ENCODE assay signal across 16 cellular contexts in genomic region chr13:30375436-30375835, GRCh38. TPM values are rescaled to one million over a fixed set of nuclear protein-coding genes. Genes with fewer than 3 reads are reported as not detected.
DNase-seq lines count a peak whose midpoint lies in the region; ATAC-seq, FAIRE-seq and TF ChIP-seq lines count a peak whose summit lies in the region.
"Had no signal": no experiment of that assay in that cellular context is flagged by ENCODE, and none has a peak within 500 bp of the region (broad histone marks: within the 10 kb centered on the region; RNA-seq: fewer than 3 reads in every experiment).

No MANE protein-coding gene starts in this region.

- peak overlapping the region; percentile 77 for H3K4me3 Mint-ChIP-seq in CD8-positive, alpha-beta T cell
- H3K4me3 Mint-ChIP-seq in immature natural killer cell = peak overlapping the region; percentile 85 to 92 (median 89)
- H3K4me3 Mint-ChIP-seq: neural progenitor cell had no signal

- no peak overlapping the region for H3K4me3 ChIP-seq in CD8-positive, alpha-beta T cell (ENCODE audit: low read depth, low read length)
- H3K4me3 ChIP-seq in GM12865 (ENCODE audit: low read depth, low read length) (peak overlapping the region; percentile 73), HepG2 (replicated peaks in 1 of 3; ENCODE audit: insufficient read depth in 1 of 3, low read depth in 2 of 3, low read length in 3 of 3) (no peak overlapping the region)
- H3K4me3 ChIP-seq: gastrocnemius medialis, neural progenitor cell had no signal

- TF ChIP-seq EP300 in HepG2 (IDR thresholded peaks at IDR 0.05; ENCODE audit: low read depth in 2 of 2, low read length in 2 of 2) (no peak), HepG2 (CRISPR knock-in tag; IDR thresholded peaks at IDR 0.05; ENCODE audit: borderline replicate concordance) (no peak)

- 74% methylated on average over 10 of the region's 11 CpGs for WGBS in HepG2 (ENCODE audit: low lambda C conversion rate)

- intact Hi-C loops in CD8-positive, alpha-beta T cell (cut with DNase I, micrococcal nuclease) = loop anchor here (2.0 to 10.0 kb wide), 6 partner anchors 29 to 521 kb away; partner anchors contain the start of genes KATNAL1 (in 2 of the 2), UBL3 (in 1 of the 2) and USPL1 (in 1 of the 2)
- intact Hi-C loops in HepG2 (cut with micrococcal nuclease; ENCODE audit: unreplicated experiment) = no loop called here

- H3K27ac ChIP-seq in CD8-positive, alpha-beta T cell (ENCODE audit: low read depth, low read length) = no peak overlapping the region
- no peak overlapping the region for H3K27ac ChIP-seq in HepG2 (ENCODE audit: extremely low read length, insufficient read depth, low read length)
- H3K27ac ChIP-seq: gastrocnemius medialis, neural progenitor cell had no signal

- no peaks in the 10 kb centered on the region for H3K9me3 ChIP-seq in CD8-positive, alpha-beta T cell (ENCODE audit: low read length)
- H3K9me3 ChIP-seq in HepG2 (ENCODE audit: low read length) = no peaks in the 10 kb centered on the region
- H3K9me3 ChIP-seq: gastrocnemius medialis had no signal

- in situ Hi-C loops in HepG2 (cut with HindIII; ENCODE audit: extremely low pct_ligation_motif_present, low pct_unique_long_range_greater_than_20kb) = no loop called here

- CTCF ChIA-PET in CD8-positive, alpha-beta T cell (lab: Charles Lee) = interaction anchor here (1.4 to 5.1 kb wide), 10 partner anchors 9 to 243 kb away, joined by 3 to 31 read pairs (median 8); no protein-coding TSS in a partner anchor
- CTCF ChIA-PET in HepG2 (lab: Yijun Ruan, JAX; ENCODE audit: low intra/inter-chr PET ratio, low total read pairs) = no interaction called here

- H3K79me2 ChIP-seq in HepG2 (ENCODE audit: insufficient read depth, low read length) = no peaks in the 10 kb centered on the region

- no peaks in the 10 kb centered on the region for H4K20me1 ChIP-seq in HepG2 (ENCODE audit: insufficient read depth, low read length)

- H3K4me1 ChIP-seq in CD8-positive, alpha-beta T cell (ENCODE audit: insufficient read depth, low read length) = peaks cover 88% of the 10 kb centered on the region
- H3K4me1 ChIP-seq in HepG2 (ENCODE audit: insufficient read depth, low read length) = peaks cover 22% of the 10 kb centered on the region
- H3K4me1 ChIP-seq: neural progenitor cell had no signal

- FAIRE-seq in HepG2 (lab: Jason Lieb, UNC) = no peak
- FAIRE-seq: D721Med had no signal

- no peaks in the 10 kb centered on the region for H3K9me3 Mint-ChIP-seq in CD8-positive, alpha-beta T cell
- no peaks in the 10 kb centered on the region for H3K9me3 Mint-ChIP-seq in immature natural killer cell
- H3K9me3 Mint-ChIP-seq: neural progenitor cell had no signal

- H3K27ac Mint-ChIP-seq in CD8-positive, alpha-beta T cell = peak overlapping the region; percentile 94
- peak overlapping the region; percentile 95 to 99 (median 96) for H3K27ac Mint-ChIP-seq in immature natural killer cell
- H3K27ac Mint-ChIP-seq: neural progenitor cell had no signal

- no peak for ATAC-seq in CD8-positive, alpha-beta T cell
- ATAC-seq in HG03196 (IDR thresholded peaks at IDR 0.05; ENCODE audit: unreplicated experiment) (no peak), HepG2 (no peak)
- ATAC-seq: gastrocnemius medialis had no signal

- TF ChIP-seq RAD21 in HepG2 (CRISPR knock-in tag; IDR thresholded peaks at IDR 0.05) = no peak

- H3K4me2 ChIP-seq in HepG2 (ENCODE audit: low read depth, low read length) = no peak overlapping the region
- H3K4me2 ChIP-seq: neural progenitor cell had no signal

- TF ChIP-seq POLR2A in HepG2 (IDR thresholded peaks at IDR 0.05; ENCODE audit: insufficient read depth in 1 of 2, low read depth in 2 of 2, low read length in 2 of 2) = no peak

- TF ChIP-seq CTCF in CD8-positive, alpha-beta T cell (IDR thresholded peaks at IDR 0.05) = no peak
- TF ChIP-seq CTCF in GM12865 (IDR thresholded peaks at IDR 0.05; ENCODE audit: insufficient read depth, low read depth, low read length, missing control alignments) (no peak), HepG2 (CRISPR knock-in tag; IDR thresholded peaks at IDR 0.05) (no peak)

- peaks cover 94% of the 10 kb centered on the region for H3K4me1 Mint-ChIP-seq in CD8-positive, alpha-beta T cell (ENCODE audit: low read depth)
- peaks cover 72 to 75% of the 10 kb centered on the region in 2 donors for H3K4me1 Mint-ChIP-seq in immature natural killer cell

- POLR2A ChIA-PET in CD8-positive, alpha-beta T cell (lab: Charles Lee) = interaction anchor here (1.6 to 8.6 kb wide), 9 partner anchors 10 to 242 kb away, joined by 5 to 131 read pairs (median 12); partner anchors contain the start of genes HMGB1, KATNAL1 and USPL1
- POLR2A ChIA-PET in HepG2 (lab: Yijun Ruan, JAX) = no interaction called here

- H3K27me3 ChIP-seq in CD8-positive, alpha-beta T cell (ENCODE audit: insufficient read depth, low read length) = no peaks in the 10 kb centered on the region
- H3K27me3 ChIP-seq in HepG2 (ENCODE audit: control insufficient read depth in 1 of 2, insufficient read depth in 2 of 2, low read length in 2 of 2) = peaks cover 1 to 7% of the 10 kb centered on the region in 2 experiments; a peak in 3 of 5 replicates
- H3K27me3 ChIP-seq: gastrocnemius medialis, neural progenitor cell had no signal

- H3K36me3 ChIP-seq in CD8-positive, alpha-beta T cell (ENCODE audit: insufficient read depth, low read length) = no peaks in the 10 kb centered on the region
- no peaks in the 10 kb centered on the region for H3K36me3 ChIP-seq in HepG2 (replicated peaks in 1 of 2; ENCODE audit: control insufficient read depth in 1 of 2, insufficient read depth in 2 of 2, low read length in 2 of 2)
- H3K36me3 ChIP-seq: gastrocnemius medialis, neural progenitor cell had no signal

- H2AFZ ChIP-seq in HepG2 (ENCODE audit: low read length) = no peak overlapping the region
- H2AFZ ChIP-seq: neural progenitor cell had no signal

- no peaks in the 10 kb centered on the region for H3K36me3 Mint-ChIP-seq in CD8-positive, alpha-beta T cell
- H3K36me3 Mint-ChIP-seq in immature natural killer cell = peaks cover under 1 to 12% (median 5%) of the 10 kb centered on the region in 3 donors
- H3K36me3 Mint-ChIP-seq: neural progenitor cell had no signal

- H3K27me3 Mint-ChIP-seq in CD8-positive, alpha-beta T cell (ENCODE audit: low read depth) = no peaks in the 10 kb centered on the region
- peaks cover 11 to 28% (median 17%) of the 10 kb centered on the region in 3 donors for H3K27me3 Mint-ChIP-seq in immature natural killer cell (ENCODE audit: low read depth in 3 of 3)

- BruUV-seq in HepG2 (replicated peaks; lab: Mats Ljungman, UMichigan) = no TSS peak

- DNase-seq in CD8-positive, alpha-beta T cell = no peak
- peak; percentile 45 for DNase-seq in GM12865 (ENCODE audit: low read depth)
- peak; percentile 57 for DNase-seq in NCI-H345 (lab: John Stamatoyannopoulos, UW)
- DNase-seq in immature natural killer cell = no peak
- no peak for DNase-seq in activated CD8-positive, alpha-beta memory T cell treated with anti-CD3 and anti-CD28 coated beads, Interleukin-2, amount 50 U/mL, for 4 hours
- DNase-seq in HepG2 (ENCODE audit: low spot score) = no peak
- DNase-seq in HT-29 (ENCODE audit: low spot score) = no peak
- DNase-seq: amygdala, gastrocnemius medialis, NCI-H1694 treated with DMSO at 0.1 percent for 48 hours had no signal

- no peak overlapping the region for H3K9ac ChIP-seq in HepG2 (ENCODE audit: insufficient read depth, low read depth, low read length)
- H3K9ac ChIP-seq: neural progenitor cell had no signal

TF ChIP-seq in HepG2, 621 proteins besides CTCF, POLR2A, EP300 and RAD21 (continues in another document):
- no peak for TF ChIP-seq DBP (CRISPR knock-in tag; IDR thresholded peaks at IDR 0.05; ENCODE audit: not compliant biosample characterization)

RNA-seq across cellular contexts. Expression of gene UBE2L5, which starts 46.9 kb away (rescaled TPM):
- total RNA-seq in CD8-positive, alpha-beta T cell = not detected
- polyA plus RNA-seq in immature natural killer cell (not detected), HepG2 (2011; rRNA removed) (not detected in 2 replicates)
- 0.13 and 0.22 TPM in 2 replicates for total RNA-seq in HepG2 (2016; rRNA removed; fragmentation: Illumina TruSeq; extraction: Trizol)
- total RNA-seq in HepG2 (2016; cell fraction: cytosol; rRNA removed; fragmentation: Illumina TruSeq; extraction: Trizol; ENCODE audit: low read depth) = not detected in 2 replicates
- not detected in 2 replicates for total RNA-seq in HepG2 (2016; cell fraction: insoluble cytoplasmic fraction; rRNA removed; fragmentation: Illumina TruSeq; extraction: Trizol)
- total RNA-seq in HepG2 (2016; cell fraction: membrane; rRNA removed; fragmentation: Illumina TruSeq; extraction: Trizol) = not detected in 2 replicates
- total RNA-seq in HepG2 (2016; cell fraction: nucleus; rRNA removed; fragmentation: Illumina TruSeq; extraction: Trizol) = not detected in 2 replicates
- not detected in 2 replicates for polyA plus RNA-seq in HepG2 (2011; cell fraction: cytosol; rRNA removed)
- not detected in 2 replicates for polyA plus RNA-seq in HepG2 (2011; cell fraction: nucleus; rRNA removed)
- polyA plus RNA-seq in HepG2 (2012) = 0.43 and 3.2 TPM in 2 replicates
- polyA plus RNA-seq in HepG2 (2016; cell fraction: cytosol; fragmentation: Illumina TruSeq; extraction: Trizol; ENCODE audit: low read depth) = not detected in 2 replicates
- polyA plus RNA-seq in HepG2 (2016; cell fraction: insoluble cytoplasmic fraction; fragmentation: Illumina TruSeq; extraction: Trizol; ENCODE audit: low read depth) = 1.0 TPM in 1 of 2 replicates, not detected in the other
- not detected in 2 replicates for polyA plus RNA-seq in HepG2 (2016; cell fraction: membrane; fragmentation: Illumina TruSeq; extraction: Trizol; ENCODE audit: low read depth)
- polyA plus RNA-seq in HepG2 (2016; cell fraction: nucleus; fragmentation: Illumina TruSeq; extraction: Trizol; ENCODE audit: insufficient read depth, low read depth) = not detected in 2 replicates
- polyA minus RNA-seq in HepG2 (2011; rRNA and poly(A)+ RNA removed; ENCODE audit: low replicate concordance) = not detected in 2 replicates
- polyA minus RNA-seq in HepG2 (2011; cell fraction: cytosol; rRNA and poly(A)+ RNA removed) = not detected in 2 replicates
- not detected in 2 replicates for polyA minus RNA-seq in HepG2 (2011; cell fraction: nucleus; rRNA and poly(A)+ RNA removed)
- total RNA-seq in HT-29 (2014; rRNA removed; shearing (Covaris generic)) = not detected in 2 replicates
- total RNA-seq: dermis microvascular lymphatic vessel endothelial cell, gastrocnemius medialis, kidney epithelial cell, skeletal muscle tissue had no signal

Comparison
In these comparisons a context has a peak if more than half of its experiments do, and no peak if none do; other contexts are left out.
1. DNase-seq: peak in GM12865 (single experiment) and NCI-H345 (single experiment); none in CD8-positive, alpha-beta T cell (0 of 7), immature natural killer cell (0 of 3), activated CD8-positive, alpha-beta memory T cell treated with anti-CD3 and anti-CD28 coated beads, Interleukin-2, amount 50 U/mL, for 4 hours (single experiment), HepG2 (single experiment) and HT-29 (single experiment).